Comparison of ENCODE assay signal across 8 cellular contexts in the genomic region with DNA sequence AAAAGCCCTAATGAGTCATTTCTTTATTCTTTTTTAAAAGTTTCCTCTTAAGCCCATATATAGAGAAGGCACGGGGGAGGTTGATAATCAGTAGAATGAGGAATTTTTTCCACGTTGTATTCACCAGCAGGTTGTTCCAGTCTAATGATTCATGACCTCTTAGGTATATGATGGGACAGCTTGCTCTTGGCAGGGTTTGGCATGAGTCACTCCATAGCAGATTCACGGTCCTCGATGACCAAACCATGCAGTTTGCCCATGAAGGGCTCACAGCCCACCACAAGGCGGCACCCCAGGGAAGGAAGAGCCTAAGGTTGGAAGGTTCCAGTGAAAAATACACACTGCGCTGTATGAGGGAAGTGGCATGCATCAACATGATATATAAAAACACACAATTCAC.
DNase-seq lines count a peak whose midpoint lies in the region; ATAC-seq and TF ChIP-seq lines count a peak whose summit lies in the region.

No MANE protein-coding gene starts in this region.

- no peak for DNase-seq in GM06990 (ENCODE audit: extremely low read depth, insufficient read length)
- peak; percentile 19 for DNase-seq in NCI-H69 (lab: John Stamatoyannopoulos, UW)
- peak; percentile 71 to 77 for DNase-seq in activated T-cell treated with anti-CD3 and anti-CD28 coated beads, Interleukin-2, amount 50 U/mL, for 48 hours
- DNase-seq in iPS-NIHi11 (ENCODE audit: low spot score), result peak; percentile 35
- peak; percentile 66 for DNase-seq in stimulated activated naive CD8-positive, alpha-beta T cell treated with anti-CD3 and anti-CD28 coated beads, Interleukin-15, Interleukin-2, amounts not matched to agents 100 U/mL and 50 U/mL, for 24 hours
- no peak for DNase-seq in foreskin melanocyte
- no peak for DNase-seq in epidermal melanocyte (ENCODE audit: insufficient read length, low spot score)

- peak; percentile 49 for TF ChIP-seq CTCF in GM06990 (IDR thresholded peaks at IDR 0.05; ENCODE audit: insufficient read depth, low read length, poor library complexity, severe bottlenecking)

- no peak overlapping the region for H3K4me3 ChIP-seq in GM06990 (replicated peaks; ENCODE audit: low read depth, low read length)

- no peaks in the 10 kb centered on the region for H3K27me3 ChIP-seq in GM06990 (replicated peaks; ENCODE audit: control insufficient read depth, insufficient read depth, low read length)

- peak; percentile 99 for ATAC-seq in stimulated activated naive CD8-positive, alpha-beta T cell treated with anti-CD3 and anti-CD28 coated beads, Interleukin-15, Interleukin-2, amounts not matched to agents 100 U/mL and 50 U/mL, for 24 hours
- no peak for ATAC-seq in HG02763 (IDR thresholded peaks at IDR 0.05; ENCODE audit: unreplicated experiment)

- no peaks in the 10 kb centered on the region for H3K36me3 ChIP-seq in GM06990 (ENCODE audit: control insufficient read depth, insufficient read depth, low read length)

Comparison
In these comparisons a context has a peak if more than half of its experiments do, and no peak if none do; other contexts are left out.
1. DNase-seq: peak in NCI-H69 (single experiment), activated T-cell treated with anti-CD3 and anti-CD28 coated beads, Interleukin-2, amount 50 U/mL, for 48 hours (2 of 2), iPS-NIHi11 (single experiment) and stimulated activated naive CD8-positive, alpha-beta T cell treated with anti-CD3 and anti-CD28 coated beads, Interleukin-15, Interleukin-2, amounts not matched to agents 100 U/mL and 50 U/mL, for 24 hours (single experiment); none in GM06990 (single experiment), foreskin melanocyte (single experiment) and epidermal melanocyte (single experiment).